17 cellular contexts compared by ENCODE assay signal in genomic region chr10:7380704-7381241, GRCh38.
"Had no signal": no experiment of that assay in that cellular context is flagged by ENCODE, and none has a peak within 500 bp of the region (broad histone marks: within the 10 kb centered on the region; RNA-seq: fewer than 3 reads in every experiment).

No MANE protein-coding gene starts in this region.

- DNase-seq: effector CD4-positive, alpha-beta T cell; kidney; left cardiac atrium; left ventricle myocardium superior; mesenchymal stem cell; midbrain; nucleus accumbens; ovary; sigmoid colon; stimulated activated CD4-positive, alpha-beta T cell treated with anti-CD3 and anti-CD28 coated beads, Interleukin-2, amount 100 ng/mL, for 24 hours; stimulated activated naive CD4-positive, alpha-beta T cell; trophoblast cell had no signal

- H3K36me3 ChIP-seq: neural progenitor cell, ovary, sigmoid colon had no signal

- H3K4me3 ChIP-seq: coronary artery, lung, neural progenitor cell, ovary, right atrium auricular region, sigmoid colon, skin epidermis had no signal

- H3K27ac Mint-ChIP-seq: neural progenitor cell had no signal

- H3K4me1 Mint-ChIP-seq: neural progenitor cell had no signal

- H3K4me1 ChIP-seq: neural progenitor cell, right atrium auricular region, sigmoid colon had no signal

- H3K27me3 ChIP-seq: neural progenitor cell, ovary, right atrium auricular region, sigmoid colon had no signal

- ATAC-seq: left cardiac atrium, left ventricle myocardium superior had no signal

- H3K9me3 ChIP-seq: ovary, right atrium auricular region, sigmoid colon had no signal

- H3K4me3 Mint-ChIP-seq: neural progenitor cell had no signal

- H3K27ac ChIP-seq: coronary artery, neural progenitor cell, ovary, right atrium auricular region, sigmoid colon, skin epidermis had no signal
